Comparison of ENCODE assay signal across 15 cellular contexts in the genomic region with DNA sequence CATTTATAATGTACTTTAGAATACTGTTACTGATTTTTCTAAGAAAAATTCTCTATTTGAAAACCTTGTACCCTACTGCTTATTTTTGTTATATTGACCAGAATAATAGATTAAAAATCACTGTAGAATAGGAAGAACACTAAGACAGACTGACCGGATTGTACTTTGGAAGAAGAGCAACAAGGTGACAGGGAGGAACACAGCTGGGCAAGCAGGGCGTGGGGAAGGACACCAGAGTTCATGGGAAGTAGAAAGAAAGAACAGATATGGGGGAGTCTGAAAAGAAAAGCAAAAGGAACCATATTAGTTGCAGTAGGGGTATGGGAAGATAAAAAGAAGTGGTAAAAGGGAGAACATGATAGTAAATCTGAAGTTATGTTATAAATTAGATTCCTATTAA. TPM values are rescaled to one million over a fixed set of nuclear protein-coding genes. Genes with fewer than 3 reads are reported as not detected.
DNase-seq lines count a peak whose midpoint lies in the region; ATAC-seq, FAIRE-seq and TF ChIP-seq lines count a peak whose summit lies in the region.
"Had no signal": no experiment of that assay in that cellular context is flagged by ENCODE, and none has a peak within 500 bp of the region (broad histone marks: within the 10 kb centered on the region; RNA-seq: fewer than 3 reads in every experiment).

No MANE protein-coding gene starts in this region.

- H3K4me1 Mint-ChIP-seq in natural killer cell treated with Interleukin-12 subunit alpha and Interleukin-12 subunit beta and Interleukin-15 and Interleukin-18, amount 100 ng/mL, for 72 hours (ENCODE audit: low read depth in 2 of 2), result peaks cover 17 to 25% of the 10 kb centered on the region in 2 donors
- H3K4me1 Mint-ChIP-seq in natural killer cell (peaks cover 15 to 38% of the 10 kb centered on the region in 2 donors), T-helper 17 cell (peaks cover 2% of the 10 kb centered on the region)
- H3K4me1 Mint-ChIP-seq: CD14-positive monocyte had no signal

- no peaks in the 10 kb centered on the region for H3K9me3 ChIP-seq in T-helper 17 cell (ENCODE audit: control insufficient read depth, low read length, poor library complexity, severe bottlenecking)
- no peaks in the 10 kb centered on the region for H3K9me3 ChIP-seq in mucosa of descending colon
- no peaks in the 10 kb centered on the region for H3K9me3 ChIP-seq in small intestine (ENCODE audit: control insufficient read depth, low read depth)
- H3K9me3 ChIP-seq in HepG2 (ENCODE audit: low read length), result no peaks in the 10 kb centered on the region
- H3K9me3 ChIP-seq in psoas muscle, result no peaks in the 10 kb centered on the region

- H3K9ac ChIP-seq in HepG2 (ENCODE audit: insufficient read depth, low read depth, low read length), result no peak overlapping the region
- H3K9ac ChIP-seq: GM23248 had no signal

- in situ Hi-C loops in HepG2 (cut with HindIII; ENCODE audit: extremely low pct_ligation_motif_present, low pct_unique_long_range_greater_than_20kb), result loop anchor here (25.0 kb wide), 1 partner anchor 383 kb away; no protein-coding TSS in a partner anchor

- intact Hi-C loops in natural killer cell (cut with micrococcal nuclease) (no loop called here), mucosa of descending colon (cut with DNase I, micrococcal nuclease) (no loop called here), HepG2 (cut with micrococcal nuclease; ENCODE audit: unreplicated experiment) (no loop called here), psoas muscle (cut with DNase I) (no loop called here)

- H3K27me3 ChIP-seq in small intestine (ENCODE audit: control insufficient read depth in 2 of 2, insufficient read depth in 2 of 2, low read length in 2 of 2) (no peaks in the 10 kb centered on the region), HepG2 (ENCODE audit: control insufficient read depth in 1 of 2, insufficient read depth in 2 of 2, low read length in 2 of 2) (no peaks in the 10 kb centered on the region), psoas muscle (ENCODE audit: insufficient read depth in 3 of 3, low read length in 2 of 3) (no peaks in the 10 kb centered on the region)

- no peak for TF ChIP-seq RAD21 in HepG2 (CRISPR knock-in tag; IDR thresholded peaks at IDR 0.05)

- H3K27me3 Mint-ChIP-seq in natural killer cell treated with Interleukin-12 subunit alpha and Interleukin-12 subunit beta and Interleukin-15 and Interleukin-18, amount 100 ng/mL, for 72 hours, result no peaks in the 10 kb centered on the region
- H3K27me3 Mint-ChIP-seq in natural killer cell (ENCODE audit: low read depth in 2 of 2), result no peaks in the 10 kb centered on the region
- H3K27me3 Mint-ChIP-seq in T-helper 17 cell, result no peaks in the 10 kb centered on the region

- no peaks in the 10 kb centered on the region for H4K20me1 ChIP-seq in HepG2 (ENCODE audit: insufficient read depth, low read length)

- POLR2A ChIA-PET in HepG2 (lab: Yijun Ruan, JAX), result no interaction called here

- no peak for FAIRE-seq in small intestine (lab: Jason Lieb, UNC)
- FAIRE-seq in HepG2 (lab: Jason Lieb, UNC), result no peak
- FAIRE-seq: H54, HTR-8/SVneo had no signal

- CTCF ChIA-PET in HepG2 (lab: Yijun Ruan, JAX; ENCODE audit: low intra/inter-chr PET ratio, low total read pairs), result no interaction called here

- H3K27ac ChIP-seq in small intestine (ENCODE audit: low read depth in 1 of 2, low read length in 1 of 2) (no peak overlapping the region), HepG2 (ENCODE audit: extremely low read length, insufficient read depth, low read length) (no peak overlapping the region), psoas muscle (no peak overlapping the region)
- H3K27ac ChIP-seq: GM23248 had no signal

- H3K4me3 ChIP-seq in mucosa of descending colon (no peak overlapping the region), small intestine (ENCODE audit: low read depth in 1 of 2, low read length in 2 of 2) (no peak overlapping the region), HepG2 (replicated peaks in 1 of 3; ENCODE audit: insufficient read depth in 1 of 3, low read depth in 2 of 3, low read length in 3 of 3) (no peak overlapping the region), psoas muscle (no peak overlapping the region)
- H3K4me3 ChIP-seq: GM23248 had no signal

- H3K4me3 Mint-ChIP-seq in natural killer cell treated with Interleukin-12 subunit alpha and Interleukin-12 subunit beta and Interleukin-15 and Interleukin-18, amount 100 ng/mL, for 72 hours, result no peak overlapping the region
- no peak overlapping the region for H3K4me3 Mint-ChIP-seq in natural killer cell
- H3K4me3 Mint-ChIP-seq in T-helper 17 cell, result no peak overlapping the region
- H3K4me3 Mint-ChIP-seq: CD14-positive monocyte had no signal

- TF ChIP-seq EP300 in HepG2 (IDR thresholded peaks at IDR 0.05; ENCODE audit: low read depth in 2 of 2, low read length in 2 of 2) (no peak), HepG2 (CRISPR knock-in tag; IDR thresholded peaks at IDR 0.05; ENCODE audit: borderline replicate concordance) (no peak)

- no TSS peak for BruUV-seq in HepG2 (replicated peaks; lab: Mats Ljungman, UMichigan)

- no peak overlapping the region for H3K4me2 ChIP-seq in HepG2 (ENCODE audit: low read depth, low read length)

- no peak for TF ChIP-seq CTCF in natural killer cell (IDR thresholded peaks at IDR 0.05)
- no peak for TF ChIP-seq CTCF in mucosa of descending colon (IDR thresholded peaks at IDR 0.05)
- TF ChIP-seq CTCF in HepG2 (CRISPR knock-in tag; IDR thresholded peaks at IDR 0.05), result no peak
- TF ChIP-seq CTCF in psoas muscle (IDR thresholded peaks at IDR 0.05), result no peak

- no peak for TF ChIP-seq POLR2A in HepG2 (IDR thresholded peaks at IDR 0.05; ENCODE audit: insufficient read depth in 1 of 2, low read depth in 2 of 2, low read length in 2 of 2)

- 19 to 48% (median 32%) methylated on average over 2 of the region's 2 CpGs for WGBS in small intestine, 3 donors
- WGBS in HepG2 (ENCODE audit: low lambda C conversion rate), result 2% methylated on average over 2 of the region's 2 CpGs
- WGBS in psoas muscle, 3 donors, result 71 to 82% (median 77%) methylated on average over 2 of the region's 2 CpGs

- H3K9me3 Mint-ChIP-seq in natural killer cell treated with Interleukin-12 subunit alpha and Interleukin-12 subunit beta and Interleukin-15 and Interleukin-18, amount 100 ng/mL, for 72 hours, result no peaks in the 10 kb centered on the region
- H3K9me3 Mint-ChIP-seq in natural killer cell, result no peaks in the 10 kb centered on the region
- H3K9me3 Mint-ChIP-seq: CD14-positive monocyte had no signal

- no peaks in the 10 kb centered on the region for H3K79me2 ChIP-seq in HepG2 (ENCODE audit: insufficient read depth, low read length)

- ATAC-seq in natural killer cell treated with Interleukin-12 subunit alpha and Interleukin-12 subunit beta and Interleukin-15 and Interleukin-18, amount 100 ng/mL, for 72 hours, result no peak
- ATAC-seq in natural killer cell, result no peak
- no peak for ATAC-seq in T-helper 17 cell
- ATAC-seq in mucosa of descending colon, result peak; percentile 34
- ATAC-seq in GM18909 (IDR thresholded peaks at IDR 0.05; ENCODE audit: poor library complexity, unreplicated experiment), result no peak
- ATAC-seq in HepG2, result no peak
- no peak for ATAC-seq in psoas muscle
- ATAC-seq: HCT116 had no signal

- H3K36me3 ChIP-seq in mucosa of descending colon (ENCODE audit: low read depth) (no peaks in the 10 kb centered on the region), small intestine (ENCODE audit: control insufficient read depth in 2 of 2, insufficient read depth in 2 of 2, low read length in 2 of 2) (no peaks in the 10 kb centered on the region), HepG2 (replicated peaks in 1 of 2; ENCODE audit: control insufficient read depth in 1 of 2, insufficient read depth in 2 of 2, low read length in 2 of 2) (no peaks in the 10 kb centered on the region), psoas muscle (ENCODE audit: insufficient read depth in 1 of 2, low read depth in 1 of 2) (no peaks in the 10 kb centered on the region)

- H3K4me1 ChIP-seq in mucosa of descending colon (ENCODE audit: low read depth), result no peaks in the 10 kb centered on the region
- H3K4me1 ChIP-seq in small intestine (ENCODE audit: control insufficient read depth in 2 of 2, insufficient read depth in 1 of 2, low read depth in 1 of 2, low read length in 1 of 2), result no peaks in the 10 kb centered on the region
- H3K4me1 ChIP-seq in HepG2 (ENCODE audit: insufficient read depth, low read length), result no peaks in the 10 kb centered on the region
- H3K4me1 ChIP-seq in psoas muscle, result no peaks in the 10 kb centered on the region

- H3K36me3 Mint-ChIP-seq in natural killer cell treated with Interleukin-12 subunit alpha and Interleukin-12 subunit beta and Interleukin-15 and Interleukin-18, amount 100 ng/mL, for 72 hours, result no peaks in the 10 kb centered on the region
- H3K36me3 Mint-ChIP-seq in natural killer cell, result no peaks in the 10 kb centered on the region
- peaks cover 8% of the 10 kb centered on the region for H3K36me3 Mint-ChIP-seq in T-helper 17 cell (ENCODE audit: low read depth)
- H3K36me3 Mint-ChIP-seq: CD14-positive monocyte had no signal

- H2AFZ ChIP-seq in HepG2 (ENCODE audit: low read length), result no peak overlapping the region
- H2AFZ ChIP-seq: GM23248 had no signal

- H3K27ac Mint-ChIP-seq in natural killer cell treated with Interleukin-12 subunit alpha and Interleukin-12 subunit beta and Interleukin-15 and Interleukin-18, amount 100 ng/mL, for 72 hours, result peak overlapping the region; percentile 0 to 4
- H3K27ac Mint-ChIP-seq in natural killer cell, result no peak overlapping the region
- peak overlapping the region; percentile 81 for H3K27ac Mint-ChIP-seq in T-helper 17 cell
- H3K27ac Mint-ChIP-seq: CD14-positive monocyte had no signal

- no peak for DNase-seq in natural killer cell treated with Interleukin-12 subunit alpha and Interleukin-12 subunit beta and Interleukin-15 and Interleukin-18, amount 100 ng/mL, for 72 hours (ENCODE audit: low spot score)
- no peak for DNase-seq in natural killer cell
- DNase-seq in T-helper 17 cell, result no peak
- DNase-seq in mucosa of descending colon, result no peak
- DNase-seq in small intestine, result peak; percentile 50
- DNase-seq in HepG2 (ENCODE audit: low spot score), result no peak
- no peak for DNase-seq in psoas muscle
- DNase-seq: Calu3, DMS 273 treated with DMSO at 0.1 percent for 48 hours, GM23248 had no signal

RNA-seq across cellular contexts. Expression of a gene that starts 38.6 kb away (rescaled TPM):
- total RNA-seq in natural killer cell treated with Interleukin-12 subunit alpha and Interleukin-12 subunit beta and Interleukin-15 and Interleukin-18, amount 100 ng/mL, for 72 hours, result 10 to 100 TPM; 26.1 to 60.2 TPM
- total RNA-seq in natural killer cell (100 to 1,000 TPM; 197 to 338 (median 225) TPM), T-helper 17 cell (10 to 100 TPM; 52.4 to 53.2 TPM), mucosa of descending colon (1 to 10 TPM; 1.8 to 3.1 (median 2.4) TPM), HepG2 (2016; rRNA removed; fragmentation: Illumina TruSeq; extraction: Trizol) (not detected in 2 replicates), psoas muscle (under 1 TPM in 3 of 4 donors, not detected in 1; 0.26 to 0.52 (median 0.44) TPM)
- polyA plus RNA-seq in small intestine (1 to 10 TPM in 1 of 3 donors, under 1 TPM in 2; 0.54 to 1.1 (median 0.97) TPM), HepG2 (2011; rRNA removed) (not detected in 2 replicates), psoas muscle (under 1 TPM; 0.07 to 0.17 (median 0.10) TPM)
- total RNA-seq in HepG2 (2016; cell fraction: cytosol; rRNA removed; fragmentation: Illumina TruSeq; extraction: Trizol; ENCODE audit: low read depth), result not detected in 2 replicates
- not detected in 2 replicates for total RNA-seq in HepG2 (2016; cell fraction: insoluble cytoplasmic fraction; rRNA removed; fragmentation: Illumina TruSeq; extraction: Trizol)
- total RNA-seq in HepG2 (2016; cell fraction: membrane; rRNA removed; fragmentation: Illumina TruSeq; extraction: Trizol), result not detected in 2 replicates
- not detected in 2 replicates for total RNA-seq in HepG2 (2016; cell fraction: nucleus; rRNA removed; fragmentation: Illumina TruSeq; extraction: Trizol)
- polyA plus RNA-seq in HepG2 (2011; cell fraction: cytosol; rRNA removed), result not detected in 2 replicates
- not detected in 2 replicates for polyA plus RNA-seq in HepG2 (2011; cell fraction: nucleus; rRNA removed)
- polyA plus RNA-seq in HepG2 (2012), result not detected in 2 replicates
- not detected in 2 replicates for polyA plus RNA-seq in HepG2 (2016; cell fraction: cytosol; fragmentation: Illumina TruSeq; extraction: Trizol; ENCODE audit: low read depth)
- not detected in 2 replicates for polyA plus RNA-seq in HepG2 (2016; cell fraction: insoluble cytoplasmic fraction; fragmentation: Illumina TruSeq; extraction: Trizol; ENCODE audit: low read depth)
- not detected in 2 replicates for polyA plus RNA-seq in HepG2 (2016; cell fraction: membrane; fragmentation: Illumina TruSeq; extraction: Trizol; ENCODE audit: low read depth)
- polyA plus RNA-seq in HepG2 (2016; cell fraction: nucleus; fragmentation: Illumina TruSeq; extraction: Trizol; ENCODE audit: insufficient read depth, low read depth), result not detected in 2 replicates
- polyA minus RNA-seq in HepG2 (2011; rRNA and poly(A)+ RNA removed; ENCODE audit: low replicate concordance), result not detected in 2 replicates
- polyA minus RNA-seq in HepG2 (2011; cell fraction: cytosol; rRNA and poly(A)+ RNA removed), result not detected in 2 replicates
- not detected in 2 replicates for polyA minus RNA-seq in HepG2 (2011; cell fraction: nucleus; rRNA and poly(A)+ RNA removed)
- total RNA-seq: GM23248 had no signal
- polyA plus RNA-seq: GM23248 had no signal

Comparison
In these comparisons a context has a peak if more than half of its experiments do, and no peak if none do; other contexts are left out.
1. H3K27ac Mint-ChIP-seq: peak in natural killer cell treated with Interleukin-12 subunit alpha and Interleukin-12 subunit beta and Interleukin-15 and Interleukin-18, amount 100 ng/mL, for 72 hours (2 of 2) and T-helper 17 cell (single experiment); none in natural killer cell (0 of 2).
2. RNA of a gene that starts 38.6 kb away (total RNA-seq): 197 to 338 TPM in natural killer cell, 26.1 to 60.2 TPM in natural killer cell treated with Interleukin-12 subunit alpha and Interleukin-12 subunit beta and Interleukin-15 and Interleukin-18, amount 100 ng/mL, for 72 hours and 52.4 to 53.2 TPM in T-helper 17 cell; 1.8 to 3.1 TPM in mucosa of descending colon, 0.26 to 0.52 TPM in psoas muscle and not detected in HepG2; every median in the first group is over 4 times any median in the second.